ENCODE assay signal across 8 cellular contexts in genomic region chr9:129626944-129627297, GRCh38. TPM values are rescaled to one million over a fixed set of nuclear protein-coding genes. Genes with fewer than 3 reads are reported as not detected.
DNase-seq lines count a peak whose midpoint lies in the region; ATAC-seq and TF ChIP-seq lines count a peak whose summit lies in the region.

No MANE protein-coding gene starts in this region.

- peak; percentile 16 to 38 for ATAC-seq in activated naive CD4-positive, alpha-beta T cell treated with anti-CD3 and anti-CD28 coated beads, Interleukin-2, amount 50 U/mL, for 72 hours
- ATAC-seq in GM18498 (IDR thresholded peaks at IDR 0.05; ENCODE audit: unreplicated experiment) = no peak
- no peak for ATAC-seq in HG02884 (IDR thresholded peaks at IDR 0.05; ENCODE audit: unreplicated experiment)

- no peak for TF ChIP-seq POLR2A in spleen (IDR thresholded peaks at IDR 0.05)

- no peak for DNase-seq in GM12865 (ENCODE audit: low read depth)
- no peak for DNase-seq in activated naive CD4-positive, alpha-beta T cell treated with anti-CD3 and anti-CD28 coated beads, Interleukin-2, amount 50 U/mL, for 72 hours (ENCODE audit: low spot score in 2 of 2)
- peak; percentile 85 for DNase-seq in hepatic stellate cell (ENCODE audit: low spot score)
- no peak for DNase-seq in spleen
- DNase-seq in NK-92 treated with Interleukin-12 subunit alpha and Interleukin-12 subunit beta, amount 100 ng/mL, for 24 hours (lab: John Stamatoyannopoulos, UW) = no peak

- peak overlapping the region; percentile 94 for H3K9ac ChIP-seq in HUES48 (ENCODE audit: low read depth, low read length)

- peaks cover 11 to 18% of the 10 kb centered on the region in 2 donors for H3K36me3 Mint-ChIP-seq in activated naive CD4-positive, alpha-beta T cell treated with anti-CD3 and anti-CD28 coated beads, Interleukin-2, amount 50 U/mL, for 72 hours

- H3K36me3 ChIP-seq in HUES48 (ENCODE audit: control insufficient read depth, insufficient read depth, low read length) (peaks cover 22% of the 10 kb centered on the region; the same call in 1 of the 2 replicates), spleen (peaks cover 0 to 37% (median 0%) of the 10 kb centered on the region in 6 donors)

- no peaks in the 10 kb centered on the region for H3K9me3 ChIP-seq in HUES48 (ENCODE audit: control insufficient read depth, insufficient read depth, low read length)
- H3K9me3 ChIP-seq in spleen = no peaks in the 10 kb centered on the region

- peaks cover 13% of the 10 kb centered on the region; the same call in 1 of the 2 replicates for H3K4me1 ChIP-seq in HUES48 (ENCODE audit: control insufficient read depth, insufficient read depth, low read length)
- peaks cover 39 to 79% (median 74%) of the 10 kb centered on the region in 6 donors for H3K4me1 ChIP-seq in spleen

- peak overlapping the region; percentile 88 for H3K4me3 ChIP-seq in GM12865 (ENCODE audit: low read depth, low read length)
- H3K4me3 ChIP-seq in HUES48 (ENCODE audit: low read depth, low read length) = peak overlapping the region; percentile 90
- peak overlapping the region; percentile 60 to 90 (median 83) for H3K4me3 ChIP-seq in spleen

- H3K9me3 Mint-ChIP-seq in activated naive CD4-positive, alpha-beta T cell treated with anti-CD3 and anti-CD28 coated beads, Interleukin-2, amount 50 U/mL, for 72 hours = no peaks in the 10 kb centered on the region

- peak overlapping the region; percentile 89 to 97 for H3K27ac Mint-ChIP-seq in activated naive CD4-positive, alpha-beta T cell treated with anti-CD3 and anti-CD28 coated beads, Interleukin-2, amount 50 U/mL, for 72 hours

- intact Hi-C loops in spleen (cut with DNase I; ENCODE audit: low total_unique reads) = no loop called here

- peaks cover under 1% of the 10 kb centered on the region; the same call in 1 of the 2 replicates for H3K27me3 ChIP-seq in HUES48 (ENCODE audit: control insufficient read depth, insufficient read depth, low read length)
- peaks cover 0 to 3% (median 0%) of the 10 kb centered on the region in 7 donors for H3K27me3 ChIP-seq in spleen (replicated peaks in 1 of 7)

- H3K27ac ChIP-seq in HUES48 (ENCODE audit: low read depth, low read length) (peak overlapping the region; percentile 93), spleen (peak overlapping the region; percentile 91 to 97 (median 94))

- TF ChIP-seq CTCF in GM12865 (IDR thresholded peaks at IDR 0.05; ENCODE audit: insufficient read depth, low read depth, low read length, missing control alignments) (no peak), spleen (IDR thresholded peaks at IDR 0.05 in 8 of 11, conservative IDR thresholded peaks at IDR 0.05 in 3 of 11) (no peak)

- WGBS in spleen, 5 donors = 4 to 18% (median 9%) methylated on average over 5 to 8 of the region's 8 CpGs

RNA-seq across cellular contexts. Expression of gene NTMT1, which starts 1.0 kb away (rescaled TPM):
- total RNA-seq in activated naive CD4-positive, alpha-beta T cell treated with anti-CD3 and anti-CD28 coated beads, Interleukin-2, amount 50 U/mL, for 72 hours = 10 to 100 TPM; 47.5 to 56.4 TPM
- total RNA-seq in spleen = 10 to 100 TPM; 22.8 to 49.3 (median 35.8) TPM
- polyA plus RNA-seq in spleen = 10 to 100 TPM; 24.8 to 50.5 (median 39.1) TPM

RNA-seq across cellular contexts. Expression of gene C9orf50, which starts 6.0 kb away (rescaled TPM):
- under 1 TPM in 1 of 2 donors, not detected in 1; 0.41 TPM for total RNA-seq in activated naive CD4-positive, alpha-beta T cell treated with anti-CD3 and anti-CD28 coated beads, Interleukin-2, amount 50 U/mL, for 72 hours
- under 1 TPM in 1 of 7 donors, not detected in 6; 0.22 TPM for total RNA-seq in spleen
- under 1 TPM; 0.12 to 0.46 (median 0.16) TPM for polyA plus RNA-seq in spleen

RNA-seq across cellular contexts. Expression of gene ASB6, which starts 15.0 kb away (rescaled TPM):
- 10 to 100 TPM; 16.3 to 17.6 TPM for total RNA-seq in activated naive CD4-positive, alpha-beta T cell treated with anti-CD3 and anti-CD28 coated beads, Interleukin-2, amount 50 U/mL, for 72 hours
- 10 to 100 TPM; 17.2 to 30.8 (median 22.3) TPM for total RNA-seq in spleen
- polyA plus RNA-seq in spleen = 10 to 100 TPM; 11.5 to 23.2 (median 17.8) TPM

RNA-seq across cellular contexts. Expression of gene PRRX2, which starts 38.5 kb away (rescaled TPM):
- total RNA-seq in activated naive CD4-positive, alpha-beta T cell treated with anti-CD3 and anti-CD28 coated beads, Interleukin-2, amount 50 U/mL, for 72 hours = 1 to 10 TPM in 1 of 2 donors, not detected in 1; 1.7 TPM
- total RNA-seq in spleen = under 1 TPM in 2 of 7 donors, not detected in 5; 0.47 to 0.54 TPM
- polyA plus RNA-seq in spleen = 1 to 10 TPM in 1 of 3 donors, under 1 TPM in 2; 0.32 to 1.5 (median 0.83) TPM

Comparison
In these comparisons a context has a peak if more than half of its experiments do, and no peak if none do; other contexts are left out.
1. ATAC-seq: peak in activated naive CD4-positive, alpha-beta T cell treated with anti-CD3 and anti-CD28 coated beads, Interleukin-2, amount 50 U/mL, for 72 hours (2 of 2); none in GM18498 (single experiment) and HG02884 (single experiment).
2. Peak in every context shown above with its lines, with median percentiles within 50 percentile points of each other: H3K4me3 ChIP-seq.